In the genomic region with DNA sequence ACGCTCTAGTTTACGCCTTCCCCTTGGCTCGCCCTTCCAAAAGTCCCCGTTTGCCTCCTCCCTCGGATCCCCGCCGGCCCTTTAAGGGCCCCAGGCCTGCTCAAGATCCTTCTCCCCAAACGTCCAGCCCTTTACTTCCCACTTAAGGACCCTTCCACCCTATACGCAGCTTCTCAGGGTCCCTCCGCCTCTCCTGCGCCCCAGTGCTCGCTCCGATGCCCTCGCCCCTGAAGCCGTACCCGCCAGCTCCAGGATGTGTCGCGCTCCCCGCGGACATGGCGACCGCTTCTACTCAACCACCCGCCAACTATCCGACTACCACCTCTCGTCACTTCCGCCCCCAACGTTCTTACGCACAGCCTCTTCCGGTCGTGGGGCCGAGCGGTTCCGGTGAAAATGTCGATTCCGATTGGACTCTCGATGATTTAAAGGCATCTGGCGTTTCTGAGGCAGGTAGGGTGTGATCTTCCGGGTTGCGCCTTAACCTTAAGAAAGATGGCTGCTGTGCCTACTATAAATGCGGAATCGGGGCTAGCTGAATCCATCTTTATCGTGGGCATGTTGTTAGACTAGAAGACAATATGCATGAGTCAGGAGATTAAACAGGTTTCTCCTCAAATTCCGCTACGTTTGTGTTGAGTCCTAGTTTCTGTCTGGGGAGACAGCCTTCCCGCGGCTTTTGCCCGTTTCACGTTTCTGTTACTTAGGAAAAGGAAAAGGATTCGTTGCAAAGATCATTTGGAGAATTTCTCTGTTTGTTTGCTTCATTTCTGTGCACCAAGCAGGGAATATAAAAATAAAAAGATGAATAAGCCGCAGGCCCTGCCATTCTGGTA, we compare ENCODE assay signal across 8 cellular contexts. TPM values are rescaled to one million over a fixed set of nuclear protein-coding genes. Genes with fewer than 3 reads are reported as not detected.
DNase-seq lines count a peak whose midpoint lies in the region; ATAC-seq, FAIRE-seq and TF ChIP-seq lines count a peak whose summit lies in the region.

A gene (minus strand): TSS at position 317 of the 836 bp plus-strand sequence. CDS start 40 bp downstream, at position 277.

- peak within 1 kb of the TSS; percentile 64 to 98 for H3K9ac ChIP-seq in kidney (ENCODE audit: low read length in 2 of 2)

- peak; percentile 98 for FAIRE-seq in kidney (lab: Jason Lieb, UNC)

- peak within 1 kb of the TSS; percentile 82 to 98 for H3K4me3 ChIP-seq in kidney (ENCODE audit: low read length in 2 of 2)

- peaks cover 3 to 21% of the 10 kb centered on the region in 2 donors for H3K36me3 ChIP-seq in kidney (ENCODE audit: control insufficient read depth in 1 of 2, insufficient read depth in 2 of 2, low read length in 2 of 2)

- intact Hi-C loops in kidney (cut with DNase I) = no loop called here

- TF ChIP-seq CTCF in kidney (IDR thresholded peaks at IDR 0.05; ENCODE audit: borderline replicate concordance, extremely low read depth, insufficient read depth) = peak; percentile 1

- ATAC-seq in GM19035 (IDR thresholded peaks at IDR 0.05; ENCODE audit: unreplicated experiment) (peak; percentile 90), HG03354 (IDR thresholded peaks at IDR 0.05; ENCODE audit: poor library complexity, severe bottlenecking, unreplicated experiment) (peak; percentile 94)
- ATAC-seq in activated CD4-positive, CD25-positive, alpha-beta regulatory T cell treated with anti-CD3 and anti-CD28 coated beads, Interleukin-2, amount 50 U/mL, for 24 hours = peak; percentile 97

- no peaks in the 10 kb centered on the region for H3K9me3 ChIP-seq in kidney (ENCODE audit: control insufficient read depth in 1 of 2, low read length in 2 of 2)

- DNase-seq in AML-193 (lab: John Stamatoyannopoulos, UW) (peak; percentile 98), NCI-H446 treated with DMSO at 0.1 percent for 48 hours (lab: John Stamatoyannopoulos, UW) (peak; percentile 99), cerebellum (ENCODE audit: low spot score) (peak; percentile 98), kidney (peak; percentile 98)
- peak; percentile 91 to 93 for DNase-seq in stimulated activated CD4-positive, alpha-beta T cell treated with anti-CD3 and anti-CD28 coated beads, Interleukin-15, amount 100 ng/mL, for 48 hours (ENCODE audit: low read depth in 2 of 2)

- peak within 1 kb of the TSS; percentile 88 to 96 for H3K27ac ChIP-seq in kidney (ENCODE audit: low read depth in 2 of 2, low read length in 2 of 2)

- H3K4me1 ChIP-seq in kidney (ENCODE audit: control insufficient read depth in 1 of 2, insufficient read depth in 1 of 2, low read depth in 1 of 2, low read length in 2 of 2) = peaks cover 9 to 21% of the 10 kb centered on the region in 2 donors

RNA-seq across cellular contexts. Expression of the gene that starts here (rescaled TPM):
- total RNA-seq in cerebellum (43.2 TPM), kidney (57.4 TPM)
- 19.8 TPM for polyA plus RNA-seq in kidney (ENCODE audit: insufficient read depth, low read depth, low replicate concordance)

Comparison
In these comparisons a context has a peak if more than half of its experiments do, and no peak if none do; other contexts are left out.
1. Peak in every context shown above with its lines: DNase-seq, ATAC-seq, H3K4me3 ChIP-seq and H3K27ac ChIP-seq.